Comparison of ENCODE assay signal across 8 cellular contexts in the genomic region with DNA sequence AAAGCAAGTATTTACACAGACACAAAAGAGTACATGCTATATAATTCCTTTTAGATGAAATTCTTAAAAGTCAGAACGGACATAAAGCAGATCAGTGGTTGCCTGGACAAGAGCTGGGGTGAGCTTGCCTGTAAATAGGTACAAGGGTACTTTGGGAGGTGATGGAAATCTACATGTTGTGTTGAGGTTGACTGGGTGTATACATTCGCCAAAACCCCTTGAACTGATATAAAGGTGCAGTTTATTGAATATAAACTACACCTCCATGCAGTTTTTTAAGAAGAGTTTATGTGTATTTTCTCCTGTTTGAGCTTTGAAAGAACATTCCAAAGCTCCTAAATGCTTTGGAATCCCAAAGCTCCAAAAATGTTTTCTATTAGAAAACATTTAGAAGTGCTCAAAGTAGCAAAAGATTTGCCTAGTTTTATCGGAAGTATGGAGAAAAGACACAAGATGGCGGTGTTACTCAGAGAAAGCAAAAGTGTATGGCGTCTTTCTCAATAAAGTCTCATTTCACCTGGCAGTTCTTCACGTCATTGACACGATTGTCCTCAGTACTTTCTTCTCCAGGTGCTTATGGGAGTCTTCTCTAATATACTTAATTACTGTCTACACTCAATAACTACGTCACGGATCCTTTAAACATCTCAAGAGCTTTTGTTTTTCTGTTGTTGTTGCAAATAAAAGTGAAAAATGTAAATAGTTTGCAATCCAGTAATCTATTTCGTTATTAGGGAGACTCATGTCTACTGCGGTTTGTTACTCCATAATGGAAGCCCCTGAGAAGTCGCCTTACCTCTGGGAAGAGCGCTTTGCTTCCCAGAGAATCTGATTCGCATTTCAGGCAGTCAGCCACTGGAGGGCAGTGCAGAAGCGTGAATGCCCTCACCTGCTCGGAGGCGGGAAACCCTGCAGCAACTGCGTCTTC. TPM values are rescaled to one million over a fixed set of nuclear protein-coding genes. Genes with fewer than 3 reads are reported as not detected.
DNase-seq lines count a peak whose midpoint lies in the region; ATAC-seq and TF ChIP-seq lines count a peak whose summit lies in the region.

No MANE protein-coding gene starts in this region.

- peaks cover 12% of the 10 kb centered on the region for H3K9me3 Mint-ChIP-seq in memory B cell

- H3K36me3 Mint-ChIP-seq in memory B cell, result peaks cover 11% of the 10 kb centered on the region

- no peaks in the 10 kb centered on the region for H3K27me3 ChIP-seq in ectodermal cell (ENCODE audit: control insufficient read depth, insufficient read depth, low read length, poor library complexity, severe bottlenecking)

- no peaks in the 10 kb centered on the region for H3K9me3 ChIP-seq in ectodermal cell (ENCODE audit: control insufficient read depth, low read length)

- peak; percentile 96 for TF ChIP-seq CTCF in AG10803 (conservative IDR thresholded peaks at IDR 0.05; ENCODE audit: low read length)

- H3K27ac ChIP-seq in ectodermal cell (ENCODE audit: insufficient read depth, low read depth, low read length, poor library complexity, severe bottlenecking), result no peak overlapping the region

- H3K27me3 Mint-ChIP-seq in memory B cell, result peaks cover 8% of the 10 kb centered on the region

- DNase-seq in AG10803 (ENCODE audit: low read depth), result peak; percentile 74
- DNase-seq in NCI-H510A treated with DMSO at 0.1 percent for 48 hours (lab: John Stamatoyannopoulos, UW), result peak; percentile 93
- DNase-seq in activated CD4-positive, alpha-beta T cell treated with anti-CD3 and anti-CD28 coated beads, Interleukin-2, amount 50 U/mL, for 4 hours, result peak; percentile 49 to 55
- peak; percentile 41 to 44 for DNase-seq in memory B cell (ENCODE audit: low spot score in 2 of 2)
- peak; percentile 42 for DNase-seq in stimulated activated CD8-positive, alpha-beta memory T cell treated with anti-CD3 and anti-CD28 coated beads, Interleukin-12 subunit alpha, Interleukin-12 subunit beta, amount 100 ng/mL, for 1 hour (ENCODE audit: low read depth)

- WGBS in ectodermal cell, 2 experiments, result 22 to 37% methylated on average over 15 to 18 of the region's 18 CpGs

- H3K4me1 Mint-ChIP-seq in memory B cell, result peaks cover 3% of the 10 kb centered on the region

- peak overlapping the region; percentile 79 for H3K4me3 Mint-ChIP-seq in memory B cell

- no peaks in the 10 kb centered on the region for H3K4me1 ChIP-seq in ectodermal cell (ENCODE audit: control insufficient read depth, insufficient read depth, low read length)

- peak overlapping the region; percentile 35 for H3K27ac Mint-ChIP-seq in memory B cell

- H3K4me3 ChIP-seq in AG10803 (ENCODE audit: low read length) (peak overlapping the region; percentile 56), ectodermal cell (ENCODE audit: insufficient read depth, low read depth, low read length) (peak overlapping the region; percentile 8)

- ATAC-seq in GM19043 (IDR thresholded peaks at IDR 0.05; ENCODE audit: low read depth, unreplicated experiment) (peak; percentile 85), HG03469 (IDR thresholded peaks at IDR 0.05; ENCODE audit: unreplicated experiment) (peak; percentile 85), memory B cell (ENCODE audit: low read depth) (peak; percentile 80)

- H3K36me3 ChIP-seq in ectodermal cell (ENCODE audit: control insufficient read depth, insufficient read depth, low read length), result no peaks in the 10 kb centered on the region

RNA-seq across cellular contexts. Expression of gene SEC61G, which starts 14.7 kb away (rescaled TPM):
- polyA plus RNA-seq in ectodermal cell (2013, experiment 1 of 4), result 178 TPM
- polyA plus RNA-seq in ectodermal cell (2013, experiment 2 of 4), result 200 TPM
- 175 TPM for polyA plus RNA-seq in ectodermal cell (2013, experiment 3 of 4)
- polyA plus RNA-seq in ectodermal cell (2013, experiment 4 of 4), result 191 TPM

Comparison
In these comparisons a context has a peak if more than half of its experiments do, and no peak if none do; other contexts are left out.
1. DNase-seq: peak in every context shown above with its lines; median percentile 93 in NCI-H510A treated with DMSO at 0.1 percent for 48 hours; 74 in AG10803; 52 in activated CD4-positive, alpha-beta T cell treated with anti-CD3 and anti-CD28 coated beads, Interleukin-2, amount 50 U/mL, for 4 hours; 42 in memory B cell; 42 in stimulated activated CD8-positive, alpha-beta memory T cell treated with anti-CD3 and anti-CD28 coated beads, Interleukin-12 subunit alpha, Interleukin-12 subunit beta, amount 100 ng/mL, for 1 hour.